1 cellular context compared by ENCODE assay signal in the genomic region with DNA sequence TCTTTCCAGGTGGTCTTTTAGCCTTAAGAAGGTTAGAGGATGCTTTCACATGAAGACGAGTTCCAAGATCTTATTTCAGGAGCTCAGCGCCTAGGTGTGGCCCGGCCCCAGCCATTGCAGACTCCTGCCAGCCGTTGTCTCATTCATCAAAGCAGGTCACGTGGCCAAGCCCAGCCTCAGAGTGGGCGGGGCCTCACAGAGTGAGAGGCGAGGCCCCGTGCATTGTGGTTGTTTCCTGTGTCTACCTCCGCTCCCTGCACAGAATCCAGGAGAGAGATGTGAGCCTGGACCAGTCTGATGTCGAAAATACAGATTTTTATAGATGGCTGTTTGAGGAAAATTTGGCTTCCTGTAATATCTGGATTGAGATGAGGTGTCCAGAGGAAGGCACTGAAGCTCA.
A peak's percentile ranks its signal among the peaks of the same experiment; 100 is the strongest.
TF ChIP-seq lines count a peak whose summit lies in the region.

No MANE protein-coding gene starts in this region.

TF ChIP-seq in K562, 482 proteins besides CTCF, POLR2A, EP300 and RAD21:
- TF ChIP-seq, protein P1, sequence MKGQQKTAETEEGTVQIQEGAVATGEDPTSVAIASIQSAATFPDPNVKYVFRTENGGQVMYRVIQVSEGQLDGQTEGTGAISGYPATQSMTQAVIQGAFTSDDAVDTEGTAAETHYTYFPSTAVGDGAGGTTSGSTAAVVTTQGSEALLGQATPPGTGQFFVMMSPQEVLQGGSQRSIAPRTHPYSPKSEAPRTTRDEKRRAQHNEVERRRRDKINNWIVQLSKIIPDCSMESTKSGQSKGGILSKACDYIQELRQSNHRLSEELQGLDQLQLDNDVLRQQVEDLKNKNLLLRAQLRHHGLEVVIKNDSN (CRISPR knock-in tag; IDR thresholded peaks at IDR 0.05), result peak; percentile 44
- TF ChIP-seq, protein P2, sequence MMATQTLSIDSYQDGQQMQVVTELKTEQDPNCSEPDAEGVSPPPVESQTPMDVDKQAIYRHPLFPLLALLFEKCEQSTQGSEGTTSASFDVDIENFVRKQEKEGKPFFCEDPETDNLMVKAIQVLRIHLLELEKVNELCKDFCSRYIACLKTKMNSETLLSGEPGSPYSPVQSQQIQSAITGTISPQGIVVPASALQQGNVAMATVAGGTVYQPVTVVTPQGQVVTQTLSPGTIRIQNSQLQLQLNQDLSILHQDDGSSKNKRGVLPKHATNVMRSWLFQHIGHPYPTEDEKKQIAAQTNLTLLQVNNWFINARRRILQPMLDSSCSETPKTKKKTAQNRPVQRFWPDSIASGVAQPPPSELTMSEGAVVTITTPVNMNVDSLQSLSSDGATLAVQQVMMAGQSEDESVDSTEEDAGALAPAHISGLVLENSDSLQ (IDR thresholded peaks at IDR 0.05), result peak; percentile 43; the same call in 1 of the 2 replicates
- TF ChIP-seq RAD51 (IDR thresholded peaks at IDR 0.05; ENCODE audit: borderline replicate concordance, low read depth), result peak; percentile 88
- TF ChIP-seq MEIS2 (IDR thresholded peaks at IDR 0.05; ENCODE audit: partially characterized antibody), result peak; percentile 61
- TF ChIP-seq CBFA2T2 (conservative IDR thresholded peaks at IDR 0.05), result peak; percentile 29; the same call in 1 of the 2 replicates
- no peak for TF ChIP-seq FOXA3 (CRISPR knock-in tag; conservative IDR thresholded peaks at IDR 0.05 in 1 of 2, IDR thresholded peaks at IDR 0.05 in 1 of 2)
- TF ChIP-seq, protein P3, sequence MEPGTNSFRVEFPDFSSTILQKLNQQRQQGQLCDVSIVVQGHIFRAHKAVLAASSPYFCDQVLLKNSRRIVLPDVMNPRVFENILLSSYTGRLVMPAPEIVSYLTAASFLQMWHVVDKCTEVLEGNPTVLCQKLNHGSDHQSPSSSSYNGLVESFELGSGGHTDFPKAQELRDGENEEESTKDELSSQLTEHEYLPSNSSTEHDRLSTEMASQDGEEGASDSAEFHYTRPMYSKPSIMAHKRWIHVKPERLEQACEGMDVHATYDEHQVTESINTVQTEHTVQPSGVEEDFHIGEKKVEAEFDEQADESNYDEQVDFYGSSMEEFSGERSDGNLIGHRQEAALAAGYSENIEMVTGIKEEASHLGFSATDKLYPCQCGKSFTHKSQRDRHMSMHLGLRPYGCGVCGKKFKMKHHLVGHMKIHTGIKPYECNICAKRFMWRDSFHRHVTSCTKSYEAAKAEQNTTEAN (CRISPR knock-in tag; IDR thresholded peaks at IDR 0.05), result no peak
- TF ChIP-seq, protein P4, sequence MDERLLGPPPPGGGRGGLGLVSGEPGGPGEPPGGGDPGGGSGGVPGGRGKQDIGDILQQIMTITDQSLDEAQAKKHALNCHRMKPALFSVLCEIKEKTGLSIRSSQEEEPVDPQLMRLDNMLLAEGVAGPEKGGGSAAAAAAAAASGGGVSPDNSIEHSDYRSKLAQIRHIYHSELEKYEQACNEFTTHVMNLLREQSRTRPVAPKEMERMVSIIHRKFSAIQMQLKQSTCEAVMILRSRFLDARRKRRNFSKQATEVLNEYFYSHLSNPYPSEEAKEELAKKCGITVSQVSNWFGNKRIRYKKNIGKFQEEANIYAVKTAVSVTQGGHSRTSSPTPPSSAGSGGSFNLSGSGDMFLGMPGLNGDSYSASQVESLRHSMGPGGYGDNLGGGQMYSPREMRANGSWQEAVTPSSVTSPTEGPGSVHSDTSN (CRISPR knock-in tag; IDR thresholded peaks at IDR 0.05; ENCODE audit: low read depth), result no peak
- TF ChIP-seq, protein P4 (tag; conservative IDR thresholded peaks at IDR 0.05; ENCODE audit: low read depth), result 0 out of 2 replicates have a peak, but pooled peaks have one; percentile 18
- TF ChIP-seq SMARCA5 (IDR thresholded peaks at IDR 0.05), result no peak
- TF ChIP-seq FOXP1 (CRISPR knock-in tag; IDR thresholded peaks at IDR 0.05), result no peak
- TF ChIP-seq RBFOX2 (IDR thresholded peaks at IDR 0.05; ENCODE audit: low read depth, low read length), result no peak
- TF ChIP-seq, protein P5, sequence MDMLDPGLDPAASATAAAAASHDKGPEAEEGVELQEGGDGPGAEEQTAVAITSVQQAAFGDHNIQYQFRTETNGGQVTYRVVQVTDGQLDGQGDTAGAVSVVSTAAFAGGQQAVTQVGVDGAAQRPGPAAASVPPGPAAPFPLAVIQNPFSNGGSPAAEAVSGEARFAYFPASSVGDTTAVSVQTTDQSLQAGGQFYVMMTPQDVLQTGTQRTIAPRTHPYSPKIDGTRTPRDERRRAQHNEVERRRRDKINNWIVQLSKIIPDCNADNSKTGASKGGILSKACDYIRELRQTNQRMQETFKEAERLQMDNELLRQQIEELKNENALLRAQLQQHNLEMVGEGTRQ (CRISPR knock-in tag; IDR thresholded peaks at IDR 0.05), result peak; percentile 91
- TF ChIP-seq, protein P6, sequence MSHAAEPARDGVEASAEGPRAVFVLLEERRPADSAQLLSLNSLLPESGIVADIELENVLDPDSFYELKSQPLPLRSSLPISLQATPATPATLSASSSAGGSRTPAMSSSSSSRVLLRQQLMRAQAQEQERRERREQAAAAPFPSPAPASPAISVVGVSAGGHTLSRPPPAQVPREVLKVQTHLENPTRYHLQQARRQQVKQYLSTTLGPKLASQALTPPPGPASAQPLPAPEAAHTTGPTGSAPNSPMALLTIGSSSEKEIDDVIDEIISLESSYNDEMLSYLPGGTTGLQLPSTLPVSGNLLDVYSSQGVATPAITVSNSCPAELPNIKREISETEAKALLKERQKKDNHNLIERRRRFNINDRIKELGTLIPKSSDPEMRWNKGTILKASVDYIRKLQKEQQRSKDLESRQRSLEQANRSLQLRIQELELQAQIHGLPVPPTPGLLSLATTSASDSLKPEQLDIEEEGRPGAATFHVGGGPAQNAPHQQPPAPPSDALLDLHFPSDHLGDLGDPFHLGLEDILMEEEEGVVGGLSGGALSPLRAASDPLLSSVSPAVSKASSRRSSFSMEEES (CRISPR knock-in tag; IDR thresholded peaks at IDR 0.05), result peak; percentile 52
- TF ChIP-seq TOE1 (IDR thresholded peaks at IDR 0.05; ENCODE audit: borderline replicate concordance), result peak; percentile 61; the same call in 1 of the 2 replicates
- no peak for TF ChIP-seq TOE1 (CRISPR knock-in tag; IDR thresholded peaks at IDR 0.05; ENCODE audit: borderline replicate concordance, low read depth)
